ENCODE assay signal across 8 cellular contexts in genomic region chr7:47600199-47601118, GRCh38.
DNase-seq lines count a peak whose midpoint lies in the region; ATAC-seq, FAIRE-seq and TF ChIP-seq lines count a peak whose summit lies in the region.

No MANE protein-coding gene starts in this region.

- TF ChIP-seq CTCF in nephron (IDR thresholded peaks at IDR 0.05; ENCODE audit: unreplicated experiment in 3 of 3), result no peak

- DNase-seq in adipocyte (ENCODE audit: low read depth) (peak; percentile 80), NCI-H2081 (lab: John Stamatoyannopoulos, UW) (no peak), HTR-8/SVneo (ENCODE audit: insufficient read length, low spot score) (no peak)

- peaks cover 4% of the 10 kb centered on the region for H3K27me3 Mint-ChIP-seq in nephron (ENCODE audit: low read depth)

- H3K4me3 Mint-ChIP-seq in nephron, result no peak overlapping the region

- peak overlapping the region; percentile 61 to 93 (median 89) for H3K27ac Mint-ChIP-seq in nephron

- H3K9me3 ChIP-seq in adipocyte (ENCODE audit: control insufficient read depth, low read length), result peaks cover 11% of the 10 kb centered on the region

- H3K4me1 ChIP-seq in adipocyte (ENCODE audit: control insufficient read depth, insufficient read depth, low read length), result peaks cover 39% of the 10 kb centered on the region

- FAIRE-seq in HTR-8/SVneo (lab: Jason Lieb, UNC), result no peak

- no peaks in the 10 kb centered on the region for H3K27me3 ChIP-seq in adipocyte (replicated peaks; ENCODE audit: control insufficient read depth, insufficient read depth, low read length)

- H3K36me3 ChIP-seq in adipocyte (ENCODE audit: control insufficient read depth, insufficient read depth, low read length, severe bottlenecking), result no peaks in the 10 kb centered on the region

- peaks cover 40% of the 10 kb centered on the region for H3K4me1 Mint-ChIP-seq in nephron

- peak; percentile 63 for ATAC-seq in GM18517 (IDR thresholded peaks at IDR 0.05; ENCODE audit: unreplicated experiment)
- peak; percentile 44 for ATAC-seq in HG03175 (IDR thresholded peaks at IDR 0.05; ENCODE audit: unreplicated experiment)
- ATAC-seq in GM18873 (IDR thresholded peaks at IDR 0.05; ENCODE audit: low FRiP score, unreplicated experiment), result no peak
- no peak for ATAC-seq in HG02970 (IDR thresholded peaks at IDR 0.05; ENCODE audit: low FRiP score, unreplicated experiment)

- peak overlapping the region; percentile 74 for H3K9ac ChIP-seq in adipocyte (ENCODE audit: low read length)

- H3K36me3 Mint-ChIP-seq in nephron (ENCODE audit: low read depth), result peaks cover 11% of the 10 kb centered on the region

- peak overlapping the region; percentile 58 for H3K4me3 ChIP-seq in adipocyte (ENCODE audit: low read length)

- peaks cover 17% of the 10 kb centered on the region for H3K9me3 Mint-ChIP-seq in nephron

Comparison
In these comparisons a context has a peak if more than half of its experiments do, and no peak if none do; other contexts are left out.
1. ATAC-seq: peak in GM18517 (single experiment) and HG03175 (single experiment); none in GM18873 (single experiment) and HG02970 (single experiment).